Comparison of ENCODE assay signal across 8 cellular contexts in genomic region chr15:63601727-63602185, GRCh38.
DNase-seq lines count a peak whose midpoint lies in the region; ATAC-seq and TF ChIP-seq lines count a peak whose summit lies in the region.

No MANE protein-coding gene starts in this region.

- peak overlapping the region; percentile 83 for H3K4me3 Mint-ChIP-seq in dendritic cell treated with granulocyte-macrophage colony-stimulating factor and Interleukin-4, amounts not matched to agents 40 ng/mL and 50 ng/mL, for 4 days
- H3K4me3 Mint-ChIP-seq in nephron progenitor cell, result peak overlapping the region; percentile 91

- peak overlapping the region; percentile 92 for H3K27ac Mint-ChIP-seq in dendritic cell treated with granulocyte-macrophage colony-stimulating factor and Interleukin-4, amounts not matched to agents 40 ng/mL and 50 ng/mL, for 4 days
- no peak overlapping the region for H3K27ac Mint-ChIP-seq in nephron progenitor cell

- intact Hi-C loops in dendritic cell treated with granulocyte-macrophage colony-stimulating factor and Interleukin-4, amounts not matched to agents 40 ng/mL and 50 ng/mL, for 4 days (cut with micrococcal nuclease), result loop anchor here (5.0 kb wide), 1 partner anchor 314 kb away; no protein-coding TSS in a partner anchor

- peak; percentile 67 for DNase-seq in activated effector memory CD4-positive, alpha-beta T cell treated with anti-CD3 and anti-CD28 coated beads, Interleukin-2, amount 50 U/mL, for 16 hours
- no peak for DNase-seq in activated effector memory CD4-positive, alpha-beta T cell treated with Interleukin-2 at 50 U/mL for 16 hours
- DNase-seq in NCI-H774 (lab: John Stamatoyannopoulos, UW) (peak; percentile 52), nephron progenitor cell (no peak), hippocampal formation (lab: John Stamatoyannopoulos, UW) (no peak), epidermal melanocyte (ENCODE audit: insufficient read length, low spot score) (no peak)

- ATAC-seq in HG02970 (IDR thresholded peaks at IDR 0.05; ENCODE audit: low FRiP score, unreplicated experiment), result no peak

- peaks cover 68% of the 10 kb centered on the region for H3K4me1 Mint-ChIP-seq in dendritic cell treated with granulocyte-macrophage colony-stimulating factor and Interleukin-4, amounts not matched to agents 40 ng/mL and 50 ng/mL, for 4 days (ENCODE audit: low read depth)
- H3K4me1 Mint-ChIP-seq in nephron progenitor cell, result peaks cover 53% of the 10 kb centered on the region

- no peaks in the 10 kb centered on the region for H3K27me3 Mint-ChIP-seq in dendritic cell treated with granulocyte-macrophage colony-stimulating factor and Interleukin-4, amounts not matched to agents 40 ng/mL and 50 ng/mL, for 4 days
- H3K27me3 Mint-ChIP-seq in nephron progenitor cell (ENCODE audit: low read depth, poor library complexity), result peaks cover 30% of the 10 kb centered on the region

- H3K36me3 Mint-ChIP-seq in dendritic cell treated with granulocyte-macrophage colony-stimulating factor and Interleukin-4, amounts not matched to agents 40 ng/mL and 50 ng/mL, for 4 days (ENCODE audit: low read depth), result peaks cover 26% of the 10 kb centered on the region
- no peaks in the 10 kb centered on the region for H3K36me3 Mint-ChIP-seq in nephron progenitor cell (ENCODE audit: low read depth)

- H3K9me3 Mint-ChIP-seq in dendritic cell treated with granulocyte-macrophage colony-stimulating factor and Interleukin-4, amounts not matched to agents 40 ng/mL and 50 ng/mL, for 4 days, result no peaks in the 10 kb centered on the region
- no peaks in the 10 kb centered on the region for H3K9me3 Mint-ChIP-seq in nephron progenitor cell

- no peak for TF ChIP-seq CTCF in nephron progenitor cell (IDR thresholded peaks at IDR 0.05)

Comparison
In these comparisons a context has a peak if more than half of its experiments do, and no peak if none do; other contexts are left out.
1. DNase-seq: peak in activated effector memory CD4-positive, alpha-beta T cell treated with anti-CD3 and anti-CD28 coated beads, Interleukin-2, amount 50 U/mL, for 16 hours (single experiment) and NCI-H774 (single experiment); none in activated effector memory CD4-positive, alpha-beta T cell treated with Interleukin-2 at 50 U/mL for 16 hours (single experiment), nephron progenitor cell (single experiment), hippocampal formation (0 of 2) and epidermal melanocyte (single experiment).